8 cellular contexts compared by ENCODE assay signal in genomic region chrX:153944140-153944799, GRCh38. TPM values are rescaled to one million over a fixed set of nuclear protein-coding genes. Genes with fewer than 3 reads are reported as not detected.
DNase-seq lines count a peak whose midpoint lies in the region; ATAC-seq, FAIRE-seq and TF ChIP-seq lines count a peak whose summit lies in the region.

Gene RENBP (minus strand): TSS chrX:153944643. CDS start chrX:153944610, 33 bp downstream.

- no peaks in the 10 kb centered on the region for H3K9me3 Mint-ChIP-seq in T-cell

- ATAC-seq in T-cell (replicated peaks in 1 of 4) (peak; percentile 39 to 66 (median 56)), HG02623 (IDR thresholded peaks at IDR 0.05; ENCODE audit: unreplicated experiment) (no peak), HG03457 (IDR thresholded peaks at IDR 0.05; ENCODE audit: unreplicated experiment) (no peak)

- DNase-seq in GM12891 (ENCODE audit: insufficient read length, low spot score) (no peak), T-cell (peak in 9 of 34 experiments; percentile 18 to 52 (median 34)), RPMI8226 (no peak), cerebellar nuclear complex (lab: John Stamatoyannopoulos, UW) (no peak)
- no peak for DNase-seq in effector memory CD4-positive, alpha-beta T cell

- peak within 1 kb of the TSS; percentile 28 for H3K27ac ChIP-seq in effector memory CD4-positive, alpha-beta T cell (ENCODE audit: insufficient read depth, low read length, poor library complexity, severe bottlenecking)
- peak within 1 kb of the TSS in 1 of 2 donors; percentile 52 for H3K27ac ChIP-seq in mucosa of rectum (ENCODE audit: low read depth in 2 of 2, low read length in 2 of 2)

- peak within 1 kb of the TSS; percentile 16 to 47 for H3K9ac ChIP-seq in mucosa of rectum (ENCODE audit: low read depth in 1 of 2, low read length in 2 of 2)

- peak within 1 kb of the TSS; percentile 75 to 83 for H3K27ac Mint-ChIP-seq in T-cell

- H3K4me3 ChIP-seq in effector memory CD4-positive, alpha-beta T cell (ENCODE audit: insufficient read depth, low read depth, low read length, poor library complexity, severe bottlenecking), result peak within 1 kb of the TSS; percentile 23
- H3K4me3 ChIP-seq in mucosa of rectum (ENCODE audit: low read length in 2 of 2), result peak within 1 kb of the TSS; percentile 51 to 54

- FAIRE-seq in GM12891 (lab: Jason Lieb, UNC), result peak; percentile 85

- H3K36me3 ChIP-seq in effector memory CD4-positive, alpha-beta T cell (ENCODE audit: control insufficient read depth, insufficient read depth, low read length), result peaks cover 4% of the 10 kb centered on the region
- peaks cover 0 to 1% of the 10 kb centered on the region in 2 donors for H3K36me3 ChIP-seq in mucosa of rectum (ENCODE audit: control insufficient read depth in 2 of 2, insufficient read depth in 2 of 2, low read length in 2 of 2)

- peaks cover 3% of the 10 kb centered on the region for H3K36me3 Mint-ChIP-seq in T-cell

- H3K27me3 ChIP-seq in effector memory CD4-positive, alpha-beta T cell (replicated peaks; ENCODE audit: control insufficient read depth, insufficient read depth, low read length, poor library complexity, severe bottlenecking), result no peaks in the 10 kb centered on the region
- peaks cover 0 to 7% of the 10 kb centered on the region in 2 donors for H3K27me3 ChIP-seq in mucosa of rectum (ENCODE audit: control insufficient read depth in 2 of 2, insufficient read depth in 2 of 2, low read length in 2 of 2)

- H3K4me1 Mint-ChIP-seq in T-cell, result peaks cover 22 to 28% (median 25%) of the 10 kb centered on the region in 3 donors

- POLR2A ChIA-PET in T-cell (lab: Charles Lee), result interaction anchor here in 1 of 2 donors (1.0 kb wide), 1 partner anchor 20 kb away, joined by 3 read pairs; no protein-coding TSS in a partner anchor

- H3K4me1 ChIP-seq in effector memory CD4-positive, alpha-beta T cell (ENCODE audit: control insufficient read depth, insufficient read depth, low read length, poor library complexity, severe bottlenecking), result peaks cover 16% of the 10 kb centered on the region
- peaks cover 3 to 5% of the 10 kb centered on the region in 2 donors for H3K4me1 ChIP-seq in mucosa of rectum (ENCODE audit: control insufficient read depth in 2 of 2, insufficient read depth in 2 of 2, low read length in 2 of 2)

- H3K27me3 Mint-ChIP-seq in T-cell, result no peaks in the 10 kb centered on the region

- CTCF ChIA-PET in T-cell (lab: Charles Lee), result interaction anchor here in 1 of 2 donors (1.3 kb wide), 1 partner anchor 16 kb away, joined by 4 read pairs; no protein-coding TSS in a partner anchor

- H3K9me3 ChIP-seq in effector memory CD4-positive, alpha-beta T cell (ENCODE audit: control insufficient read depth, low read length), result no peaks in the 10 kb centered on the region
- H3K9me3 ChIP-seq in mucosa of rectum (ENCODE audit: control insufficient read depth in 2 of 2, low read length in 2 of 2), result no peaks in the 10 kb centered on the region

- TF ChIP-seq POLR2A in GM12891 (IDR thresholded peaks at IDR 0.05; ENCODE audit: low read depth, low read length), result no peak

- peak within 1 kb of the TSS; percentile 75 to 86 (median 78) for H3K4me3 Mint-ChIP-seq in T-cell

TF ChIP-seq in GM12891, 5 proteins besides CTCF, POLR2A, EP300 and RAD21:
- no peak for TF ChIP-seq POU2F2 (IDR thresholded peaks at IDR 0.05; ENCODE audit: low read depth, low read length)
- no peak for TF ChIP-seq PAX5 (IDR thresholded peaks at IDR 0.05; ENCODE audit: insufficient read depth, low read length, severe bottlenecking)
- no peak for TF ChIP-seq TAF1 (IDR thresholded peaks at IDR 0.05; ENCODE audit: low read depth, low read length)
- TF ChIP-seq POLR2AphosphoS5 (IDR thresholded peaks at IDR 0.05; ENCODE audit: low read depth, low read length), result no peak
- TF ChIP-seq SPI1 (IDR thresholded peaks at IDR 0.05; ENCODE audit: low read depth, low read length), result no peak

RNA-seq across cellular contexts. Expression of gene RENBP, which starts in this region (rescaled TPM):
- polyA plus RNA-seq in GM12891 (2012; ENCODE audit: low read depth, missing spikeins), result 9.8 TPM
- total RNA-seq in T-cell, result 10 to 100 TPM; 10.2 to 23.5 (median 19.5) TPM

Comparison
In these comparisons a context has a peak if more than half of its experiments do, and no peak if none do; other contexts are left out.
1. ATAC-seq: peak in T-cell (4 of 4); none in HG02623 (single experiment) and HG03457 (single experiment).